Comparison of ENCODE assay signal across 1 cellular context in the genomic region with DNA sequence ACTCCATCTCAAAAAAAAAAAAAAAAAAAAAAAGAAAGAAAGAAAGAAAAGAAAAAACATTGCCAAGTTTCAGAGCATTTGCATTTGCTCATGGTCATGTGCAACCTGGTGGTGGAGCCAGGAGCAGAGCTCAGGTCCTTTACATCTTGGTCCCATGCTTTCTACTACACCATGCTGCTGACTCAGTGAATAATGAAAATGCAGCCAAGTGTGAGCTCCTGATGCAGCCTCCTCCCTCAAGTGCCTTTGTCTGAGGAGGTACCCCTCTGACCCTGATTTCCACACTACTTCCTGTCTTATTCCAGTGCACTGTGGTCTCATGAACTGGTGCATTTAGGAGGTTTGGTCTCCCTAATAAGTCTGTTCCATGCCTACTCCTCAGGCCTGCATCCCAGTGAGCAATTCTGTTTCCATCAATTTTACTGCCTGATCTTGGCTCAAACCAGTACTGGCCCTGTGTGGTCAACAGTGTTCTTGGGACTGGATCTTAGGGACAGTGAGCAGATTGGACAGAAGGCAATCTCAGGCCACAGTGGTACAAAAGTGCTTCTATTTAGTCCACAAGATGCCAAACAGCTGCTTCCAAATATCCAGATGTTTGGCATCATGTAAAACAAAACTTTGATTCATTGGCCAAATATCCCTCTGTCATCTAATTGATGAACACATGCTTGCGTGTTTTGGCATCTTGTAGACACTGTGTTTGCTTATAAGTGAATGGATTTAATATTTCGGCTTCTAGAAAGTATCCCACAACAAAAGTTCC.
TF ChIP-seq lines count a peak whose summit lies in the region.

No MANE protein-coding gene starts in this region.

TF ChIP-seq in H1, 55 proteins besides CTCF, POLR2A, EP300 and RAD21:
- TF ChIP-seq GTF2F1 (IDR thresholded peaks at IDR 0.05; ENCODE audit: borderline replicate concordance, low read depth, low read length) (no peak), RBBP5 (IDR thresholded peaks at IDR 0.05; ENCODE audit: borderline replicate concordance, low read depth, low read length) (no peak), PHF8 (conservative IDR thresholded peaks at IDR 0.05; ENCODE audit: low read depth, low read length) (no peak), FOSL1 (IDR thresholded peaks at IDR 0.05; ENCODE audit: insufficient read depth, low read depth, low read length) (no peak)
